Comparison of ENCODE assay signal across 8 cellular contexts in genomic region chr12:56521590-56522371, GRCh38. TPM values are rescaled to one million over a fixed set of nuclear protein-coding genes. Genes with fewer than 3 reads are reported as not detected.
DNase-seq lines count a peak whose midpoint lies in the region; ATAC-seq and TF ChIP-seq lines count a peak whose summit lies in the region.

RBMS2 (plus strand) TSS chr12:56521820; CDS start chr12:56522024, 204 bp downstream.

- peak; percentile 67 for DNase-seq in GM04504 (ENCODE audit: low read depth)
- DNase-seq in LNCaP clone FGC (ENCODE audit: low read depth), result peak; percentile 52
- DNase-seq in SIG-M5 (lab: John Stamatoyannopoulos, UW), result peak; percentile 16
- peak; percentile 46 to 94 (median 78) for DNase-seq in head of caudate nucleus

- peak within 1 kb of the TSS; percentile 72 for H3K27ac ChIP-seq in adipose tissue (ENCODE audit: low read depth, low read length)
- H3K27ac ChIP-seq in urinary bladder (ENCODE audit: low read depth), result peak within 1 kb of the TSS; percentile 80

- WGBS in adipose tissue, 3 donors, result 1 to 2% (median 2%) methylated on average over 14 to 15 of the region's 15 CpGs
- WGBS in urinary bladder, result 2% methylated on average over 15 of the region's 15 CpGs

- intact Hi-C loops in head of caudate nucleus (cut with DNase I), result loop anchor here (5.0 kb wide), 1 partner anchor 51 kb away; no protein-coding TSS in a partner anchor

- H2AFZ ChIP-seq in neuron (ENCODE audit: low read depth, low read length), result peak within 1 kb of the TSS; percentile 95

- H3K4me1 ChIP-seq in neuron (ENCODE audit: insufficient read depth, low read length), result peaks cover 9% of the 10 kb centered on the region
- no peaks in the 10 kb centered on the region for H3K4me1 ChIP-seq in urinary bladder (ENCODE audit: insufficient read depth)

- H3K4me3 ChIP-seq in LNCaP clone FGC (ENCODE audit: low read depth, low read length), result peak within 1 kb of the TSS; percentile 56
- peak within 1 kb of the TSS; percentile 99 for H3K4me3 ChIP-seq in neuron (ENCODE audit: low read length)
- peak within 1 kb of the TSS; percentile 85 for H3K4me3 ChIP-seq in urinary bladder (ENCODE audit: low read depth, low read length)

- no peaks in the 10 kb centered on the region for H3K36me3 ChIP-seq in neuron (ENCODE audit: insufficient read depth, low read length)
- no peaks in the 10 kb centered on the region for H3K36me3 ChIP-seq in urinary bladder (ENCODE audit: insufficient read depth)

- no peak for ATAC-seq in GM18873 (IDR thresholded peaks at IDR 0.05; ENCODE audit: low FRiP score, unreplicated experiment)

- no peak for TF ChIP-seq CTCF in LNCaP clone FGC (IDR thresholded peaks at IDR 0.05; ENCODE audit: control insufficient read depth, extremely low read depth, insufficient read depth)

- H3K9me3 ChIP-seq in neuron (ENCODE audit: low read length), result no peaks in the 10 kb centered on the region

- H3K27me3 ChIP-seq in neuron (ENCODE audit: insufficient read depth, low read length), result no peaks in the 10 kb centered on the region

RNA-seq across cellular contexts. Expression of gene RBMS2, which starts in this region (rescaled TPM):
- polyA plus RNA-seq in adipose tissue, result 10 to 100 TPM in 2 of 3 donors, 1 to 10 TPM in 1; 3.3 to 24.4 (median 12.6) TPM
- total RNA-seq in urinary bladder, result 27.5 TPM
- 11.2 TPM for polyA plus RNA-seq in urinary bladder

Comparison
In these comparisons a context has a peak if more than half of its experiments do, and no peak if none do; other contexts are left out.
1. DNase-seq: peak in every context shown above with its lines; median percentile 78 in head of caudate nucleus; 67 in GM04504; 52 in LNCaP clone FGC; 16 in SIG-M5.